Comparison of ENCODE assay signal across 1 cellular context in genomic region chr2:120394764-120395163, GRCh38.
TF ChIP-seq lines count a peak whose summit lies in the region.

No MANE protein-coding gene starts in this region.

TF ChIP-seq in H1, 55 proteins besides CTCF, POLR2A, EP300 and RAD21 (continued from another document):
- TF ChIP-seq RBBP5 (IDR thresholded peaks at IDR 0.05; ENCODE audit: borderline replicate concordance, low read depth, low read length) (no peak), ATF2 (IDR thresholded peaks at IDR 0.05; ENCODE audit: low read length) (no peak)
